In genomic region chr1:11211925-11212587, GRCh38 we compare ENCODE assay signal across 18 cellular contexts. TPM values are rescaled to one million over a fixed set of nuclear protein-coding genes. Genes with fewer than 3 reads are reported as not detected.
A peak's percentile ranks its signal among the peaks of the same experiment; 100 is the strongest.
DNase-seq lines count a peak whose midpoint lies in the region; ATAC-seq, FAIRE-seq and TF ChIP-seq lines count a peak whose summit lies in the region.
"Had no signal": no experiment of that assay in that cellular context is flagged by ENCODE, and none has a peak within 500 bp of the region (broad histone marks: within the 10 kb centered on the region; RNA-seq: fewer than 3 reads in every experiment).

No MANE protein-coding gene starts in this region.

- CTCF ChIA-PET in HepG2 (lab: Yijun Ruan, JAX; ENCODE audit: low intra/inter-chr PET ratio, low total read pairs): no interaction called here

- no peak overlapping the region for H2AFZ ChIP-seq in HepG2 (ENCODE audit: low read length)

- H3K9me3 ChIP-seq in HepG2 (ENCODE audit: low read length): no peaks in the 10 kb centered on the region
- H3K9me3 ChIP-seq: BLaER1, SJSA1 had no signal

- no peaks in the 10 kb centered on the region for H3K4me1 Mint-ChIP-seq in glutamatergic neuron (ENCODE audit: low read depth, unreplicated experiment)

- H3K27ac Mint-ChIP-seq in glutamatergic neuron (ENCODE audit: unreplicated experiment): no peak overlapping the region

- H3K27ac ChIP-seq in cingulate gyrus (ENCODE audit: low read depth, low read length) (peak overlapping the region; percentile 55), HepG2 (ENCODE audit: extremely low read length, insufficient read depth, low read length) (peak overlapping the region; percentile 7)
- H3K27ac ChIP-seq: BLaER1, SJSA1 had no signal

- no peak overlapping the region for H3K4me2 ChIP-seq in HepG2 (ENCODE audit: low read depth, low read length)
- H3K4me2 ChIP-seq: BLaER1 had no signal

- peaks cover 2% of the 10 kb centered on the region for H3K27me3 Mint-ChIP-seq in glutamatergic neuron (ENCODE audit: unreplicated experiment)

- TF ChIP-seq POLR2A in HepG2 (IDR thresholded peaks at IDR 0.05; ENCODE audit: insufficient read depth in 1 of 2, low read depth in 2 of 2, low read length in 2 of 2): no peak

- no peak overlapping the region for H3K4me3 ChIP-seq in HepG2 (replicated peaks in 1 of 3; ENCODE audit: insufficient read depth in 1 of 3, low read depth in 2 of 3, low read length in 3 of 3)
- H3K4me3 ChIP-seq: BLaER1, SJSA1 had no signal

- no peaks in the 10 kb centered on the region for H3K79me2 ChIP-seq in HepG2 (ENCODE audit: insufficient read depth, low read length)

- in situ Hi-C loops in HepG2 (cut with HindIII; ENCODE audit: extremely low pct_ligation_motif_present, low pct_unique_long_range_greater_than_20kb): no loop called here

- no peak for TF ChIP-seq RAD21 in HepG2 (CRISPR knock-in tag; IDR thresholded peaks at IDR 0.05)

- H3K36me3 ChIP-seq in HepG2 (replicated peaks in 1 of 2; ENCODE audit: control insufficient read depth in 1 of 2, insufficient read depth in 2 of 2, low read length in 2 of 2): peaks cover 25 to 73% of the 10 kb centered on the region in 2 experiments

- 74% methylated on average over 12 of the region's 12 CpGs for WGBS in HepG2 (ENCODE audit: low lambda C conversion rate)

- H3K4me3 Mint-ChIP-seq in glutamatergic neuron (ENCODE audit: unreplicated experiment): no peak overlapping the region

- DNase-seq in amygdala (lab: John Stamatoyannopoulos, UW) (peak in 46 of 56 donors; percentile 5 to 81 (median 37)), HepG2 (ENCODE audit: low spot score) (no peak), putamen (ENCODE audit: low spot score) (peak; percentile 77), NCI-H187 treated with DMSO at 0.1 percent for 48 hours (lab: John Stamatoyannopoulos, UW) (no peak), HCEC 1CT (no peak), glutamatergic neuron (no peak)
- DNase-seq in stimulated activated CD4-positive, alpha-beta T cell treated with anti-CD3 and anti-CD28 coated beads, Interleukin-1b, Interleukin-23, amount 100 ng/mL, for 48 hours: no peak
- DNase-seq: Karpas-422; NCI-H1417; NCI-H2081 treated with DMSO at 0.1 percent for 48 hours; NCI-H226; NK-92 treated with Interleukin-12 subunit alpha and Interleukin-12 subunit beta, amount 100 ng/mL, for 24 hours had no signal

- H3K36me3 Mint-ChIP-seq in glutamatergic neuron (ENCODE audit: unreplicated experiment): peaks cover 4% of the 10 kb centered on the region

- POLR2A ChIA-PET in HepG2 (lab: Yijun Ruan, JAX): no interaction called here

- TF ChIP-seq CTCF in HepG2 (CRISPR knock-in tag; IDR thresholded peaks at IDR 0.05) (no peak), glutamatergic neuron (IDR thresholded peaks at IDR 0.05; ENCODE audit: partially characterized antibody, unreplicated experiment) (no peak)

- no peaks in the 10 kb centered on the region for H4K20me1 ChIP-seq in HepG2 (ENCODE audit: insufficient read depth, low read length)
- H4K20me1 ChIP-seq: BLaER1 had no signal

- ATAC-seq in HepG2: no peak

- H3K9ac ChIP-seq in HepG2 (ENCODE audit: insufficient read depth, low read depth, low read length): no peak overlapping the region
- H3K9ac ChIP-seq: BLaER1 had no signal

- no peak for FAIRE-seq in HepG2 (lab: Jason Lieb, UNC)
- FAIRE-seq: GM18507, H54 had no signal

- intact Hi-C loops in HepG2 (cut with micrococcal nuclease; ENCODE audit: unreplicated experiment): no loop called here

- H3K27me3 ChIP-seq in HepG2 (ENCODE audit: control insufficient read depth in 1 of 2, insufficient read depth in 2 of 2, low read length in 2 of 2): no peaks in the 10 kb centered on the region
- H3K27me3 ChIP-seq: BLaER1, SJSA1 had no signal

- TF ChIP-seq EP300 in HepG2 (IDR thresholded peaks at IDR 0.05; ENCODE audit: low read depth in 2 of 2, low read length in 2 of 2): no peak; a peak in 1 of 4 replicates
- no peak for TF ChIP-seq EP300 in HepG2 (CRISPR knock-in tag; IDR thresholded peaks at IDR 0.05; ENCODE audit: borderline replicate concordance)

- H3K4me1 ChIP-seq in HepG2 (ENCODE audit: insufficient read depth, low read length): peaks cover 40% of the 10 kb centered on the region
- H3K4me1 ChIP-seq: BLaER1, SJSA1 had no signal

- H3K9me3 Mint-ChIP-seq in glutamatergic neuron (ENCODE audit: unreplicated experiment): no peaks in the 10 kb centered on the region

- BruUV-seq in HepG2 (replicated peaks; lab: Mats Ljungman, UMichigan): no TSS peak

TF ChIP-seq in HepG2, 621 proteins besides CTCF, POLR2A, EP300 and RAD21 (continues in another document):
- TF ChIP-seq MED8 (CRISPR knock-in tag; IDR thresholded peaks at IDR 0.05; ENCODE audit: insufficient replicate concordance): no peak
- TF ChIP-seq REST (IDR thresholded peaks at IDR 0.05; ENCODE audit: borderline replicate concordance in 1 of 2, low read depth in 1 of 2, low read length in 2 of 2): no peak

RNA-seq across cellular contexts. Expression of gene ANGPTL7, which starts 22.9 kb away (rescaled TPM):
- total RNA-seq in HepG2 (2016; rRNA removed; fragmentation: Illumina TruSeq; extraction: Trizol) (not detected in 2 replicates), glutamatergic neuron (ENCODE audit: unreplicated experiment) (not detected)
- total RNA-seq in HepG2 (2016; cell fraction: cytosol; rRNA removed; fragmentation: Illumina TruSeq; extraction: Trizol; ENCODE audit: low read depth): not detected in 2 replicates
- not detected in 2 replicates for total RNA-seq in HepG2 (2016; cell fraction: insoluble cytoplasmic fraction; rRNA removed; fragmentation: Illumina TruSeq; extraction: Trizol)
- not detected in 2 replicates for total RNA-seq in HepG2 (2016; cell fraction: membrane; rRNA removed; fragmentation: Illumina TruSeq; extraction: Trizol)
- not detected in 2 replicates for total RNA-seq in HepG2 (2016; cell fraction: nucleus; rRNA removed; fragmentation: Illumina TruSeq; extraction: Trizol)
- polyA plus RNA-seq in HepG2 (2011; rRNA removed): not detected in 2 replicates
- not detected in 2 replicates for polyA plus RNA-seq in HepG2 (2011; cell fraction: cytosol; rRNA removed)
- not detected in 2 replicates for polyA plus RNA-seq in HepG2 (2011; cell fraction: nucleus; rRNA removed)
- polyA plus RNA-seq in HepG2 (2012): not detected in 2 replicates
- not detected in 2 replicates for polyA plus RNA-seq in HepG2 (2016; cell fraction: cytosol; fragmentation: Illumina TruSeq; extraction: Trizol; ENCODE audit: low read depth)
- not detected in 2 replicates for polyA plus RNA-seq in HepG2 (2016; cell fraction: insoluble cytoplasmic fraction; fragmentation: Illumina TruSeq; extraction: Trizol; ENCODE audit: low read depth)
- polyA plus RNA-seq in HepG2 (2016; cell fraction: membrane; fragmentation: Illumina TruSeq; extraction: Trizol; ENCODE audit: low read depth): not detected in 2 replicates
- not detected in 2 replicates for polyA plus RNA-seq in HepG2 (2016; cell fraction: nucleus; fragmentation: Illumina TruSeq; extraction: Trizol; ENCODE audit: insufficient read depth, low read depth)
- not detected in 2 replicates for polyA minus RNA-seq in HepG2 (2011; rRNA and poly(A)+ RNA removed; ENCODE audit: low replicate concordance)
- not detected in 2 replicates for polyA minus RNA-seq in HepG2 (2011; cell fraction: cytosol; rRNA and poly(A)+ RNA removed)
- polyA minus RNA-seq in HepG2 (2011; cell fraction: nucleus; rRNA and poly(A)+ RNA removed): not detected in 2 replicates
- total RNA-seq: SJSA1 had no signal
- polyA plus RNA-seq: AG04450 had no signal

RNA-seq across cellular contexts. Expression of gene MTOR, which starts 50.3 kb away (rescaled TPM):
- total RNA-seq in HepG2 (2016; rRNA removed; fragmentation: Illumina TruSeq; extraction: Trizol) (34.6 and 42.8 TPM in 2 replicates), glutamatergic neuron (ENCODE audit: unreplicated experiment) (82.4 TPM)
- 4.0 and 6.0 TPM in 2 replicates for total RNA-seq in HepG2 (2016; cell fraction: cytosol; rRNA removed; fragmentation: Illumina TruSeq; extraction: Trizol; ENCODE audit: low read depth)
- 33.1 and 42.1 TPM in 2 replicates for total RNA-seq in HepG2 (2016; cell fraction: insoluble cytoplasmic fraction; rRNA removed; fragmentation: Illumina TruSeq; extraction: Trizol)
- total RNA-seq in HepG2 (2016; cell fraction: membrane; rRNA removed; fragmentation: Illumina TruSeq; extraction: Trizol): 13.4 and 15.1 TPM in 2 replicates
- 32.1 and 40.4 TPM in 2 replicates for total RNA-seq in HepG2 (2016; cell fraction: nucleus; rRNA removed; fragmentation: Illumina TruSeq; extraction: Trizol)
- polyA plus RNA-seq in HepG2 (2011; rRNA removed): 24.6 and 31.8 TPM in 2 replicates
- polyA plus RNA-seq in HepG2 (2011; cell fraction: cytosol; rRNA removed): 13.3 and 19.3 TPM in 2 replicates
- polyA plus RNA-seq in HepG2 (2011; cell fraction: nucleus; rRNA removed): 56.0 and 61.6 TPM in 2 replicates
- 21.0 and 29.9 TPM in 2 replicates for polyA plus RNA-seq in HepG2 (2012)
- 1.9 TPM in 2 replicates for polyA plus RNA-seq in HepG2 (2016; cell fraction: cytosol; fragmentation: Illumina TruSeq; extraction: Trizol; ENCODE audit: low read depth)
- polyA plus RNA-seq in HepG2 (2016; cell fraction: insoluble cytoplasmic fraction; fragmentation: Illumina TruSeq; extraction: Trizol; ENCODE audit: low read depth): 30.4 and 35.7 TPM in 2 replicates
- polyA plus RNA-seq in HepG2 (2016; cell fraction: membrane; fragmentation: Illumina TruSeq; extraction: Trizol; ENCODE audit: low read depth): 4.5 and 5.1 TPM in 2 replicates
- polyA plus RNA-seq in HepG2 (2016; cell fraction: nucleus; fragmentation: Illumina TruSeq; extraction: Trizol; ENCODE audit: insufficient read depth, low read depth): 59.3 and 65.9 TPM in 2 replicates
- polyA minus RNA-seq in HepG2 (2011; rRNA and poly(A)+ RNA removed; ENCODE audit: low replicate concordance): 65.6 and 122 TPM in 2 replicates
- 25.7 and 31.9 TPM in 2 replicates for polyA minus RNA-seq in HepG2 (2011; cell fraction: cytosol; rRNA and poly(A)+ RNA removed)
- 38.4 and 55.1 TPM in 2 replicates for polyA minus RNA-seq in HepG2 (2011; cell fraction: nucleus; rRNA and poly(A)+ RNA removed)

Comparison
In these comparisons a context has a peak if more than half of its experiments do, and no peak if none do; other contexts are left out.
1. DNase-seq: peak in amygdala (46 of 56) and putamen (single experiment); none in HepG2 (single experiment), NCI-H187 treated with DMSO at 0.1 percent for 48 hours (single experiment), HCEC 1CT (single experiment), stimulated activated CD4-positive, alpha-beta T cell treated with anti-CD3 and anti-CD28 coated beads, Interleukin-1b, Interleukin-23, amount 100 ng/mL, for 48 hours (single experiment) and glutamatergic neuron (single experiment).